38 cellular contexts compared by ENCODE assay signal in genomic region chr15:78598348-78598747, GRCh38. TPM values are rescaled to one million over a fixed set of nuclear protein-coding genes. Genes with fewer than 3 reads are reported as not detected.
"Had no signal": no experiment of that assay in that cellular context is flagged by ENCODE, and none has a peak within 500 bp of the region (broad histone marks: within the 10 kb centered on the region; RNA-seq: fewer than 3 reads in every experiment).

No MANE protein-coding gene starts in this region.

- DNase-seq: Kasumi-1, MG63, MM.1S, MV-4-11, NCI-H1048, NCI-H1092, NCI-H1092 treated with DMSO at 0.1 percent for 48 hours, NCI-H1105, NCI-H1105 treated with DMSO at 0.1 percent for 48 hours, NCI-H1417, NCI-H1417 treated with DMSO at 0.1 percent for 48 hours, NCI-H1436, NCI-H1436 treated with DMSO at 0.1 percent for 48 hours, NCI-H146, NCI-H1694, NCI-H1694 treated with DMSO at 0.1 percent for 48 hours, NCI-H187, NCI-H187 treated with DMSO at 0.1 percent for 48 hours, NCI-H1930, NCI-H2029, NCI-H2029 treated with DMSO at 0.1 percent for 48 hours, NCI-H2081, NCI-H2081 treated with DMSO at 0.1 percent for 48 hours, NCI-H2107, NCI-H2171, NCI-H2171 treated with DMSO at 0.1 percent for 48 hours, NCI-H2227 treated with DMSO at 0.1 percent for 48 hours, NCI-H226, NCI-H345, NCI-H446, NCI-H446 treated with DMSO at 0.1 percent for 48 hours, NCI-H510A, NCI-H510A treated with DMSO at 0.1 percent for 48 hours had no signal

- H3K4me2 ChIP-seq: KMS-11 had no signal

- H3K9ac ChIP-seq: KMS-11 had no signal

- H3K27ac ChIP-seq: KMS-11 had no signal

- H3K9me3 ChIP-seq: MG63 had no signal

- H3K36me3 ChIP-seq: MG63 had no signal

- H3K4me3 ChIP-seq: MG63 had no signal

RNA-seq across cellular contexts. Expression of gene CHRNA3, which starts 22.4 kb away (rescaled TPM):
- total RNA-seq: LHCN-M2, M059J, MCF 10A, NCI-H460 had no signal

RNA-seq across cellular contexts. Expression of gene CHRNB4, which starts 42.7 kb away (rescaled TPM):
- total RNA-seq: LHCN-M2, M059J, MCF 10A had no signal
